ENCODE assay signal across 16 cellular contexts in the genomic region with DNA sequence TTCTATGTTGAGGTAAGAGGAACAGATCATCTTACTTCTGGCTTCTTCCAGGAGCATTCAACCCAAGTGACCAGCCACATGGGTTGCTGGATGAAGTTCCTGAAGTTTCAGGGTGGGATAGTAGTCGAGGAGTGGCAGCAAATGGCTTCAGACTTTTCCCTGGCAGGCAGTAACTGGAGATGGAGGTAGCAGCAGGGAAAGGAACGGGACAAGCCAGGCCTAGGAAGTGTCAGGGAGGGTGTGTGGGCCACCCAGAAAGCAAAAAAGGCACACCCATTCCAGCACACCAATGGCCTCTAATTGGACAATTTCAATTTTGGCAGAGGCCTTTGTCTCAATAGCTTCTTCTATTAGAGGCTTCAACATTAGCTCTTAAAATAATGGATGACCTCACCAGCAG.
DNase-seq lines count a peak whose midpoint lies in the region; ATAC-seq and TF ChIP-seq lines count a peak whose summit lies in the region.
"Had no signal": no experiment of that assay in that cellular context is flagged by ENCODE, and none has a peak within 500 bp of the region (broad histone marks: within the 10 kb centered on the region; RNA-seq: fewer than 3 reads in every experiment).

No MANE protein-coding gene starts in this region.

- H3K36me3 ChIP-seq in SK-N-SH (replicated peaks in 1 of 2; ENCODE audit: control insufficient read depth in 1 of 2, insufficient read depth in 2 of 2, low read length in 1 of 2) (no peaks in the 10 kb centered on the region), mesenchymal stem cell (ENCODE audit: control insufficient read depth in 1 of 2, insufficient read depth in 2 of 2, low read depth in 1 of 2, low read length in 2 of 2) (no peaks in the 10 kb centered on the region), neuronal stem cell (replicated peaks in 1 of 2; ENCODE audit: control insufficient read depth in 2 of 2, insufficient read depth in 2 of 2, low read length in 2 of 2) (no peaks in the 10 kb centered on the region)
- H3K36me3 ChIP-seq: BLaER1, HAP-1 had no signal

- H4K91ac ChIP-seq in mesenchymal stem cell (ENCODE audit: low read length), result no peak overlapping the region
- H4K91ac ChIP-seq in neuronal stem cell (ENCODE audit: low read depth, low read length, poor library complexity), result no peak overlapping the region

- H3K79me2 ChIP-seq in SK-N-SH (ENCODE audit: insufficient read depth), result no peaks in the 10 kb centered on the region

- no peak overlapping the region for H3K9ac ChIP-seq in SK-N-SH
- H3K9ac ChIP-seq in mesenchymal stem cell (ENCODE audit: low read length), result no peak overlapping the region
- H3K9ac ChIP-seq in neuronal stem cell (ENCODE audit: low read depth, low read length, poor library complexity), result no peak overlapping the region
- H3K9ac ChIP-seq: BLaER1 had no signal

- TF ChIP-seq EP300 in SK-N-SH (IDR thresholded peaks at IDR 0.05; ENCODE audit: borderline replicate concordance in 1 of 2, low read depth in 1 of 2, low read length in 1 of 2), result no peak

- no peak overlapping the region for H3K4me3 Mint-ChIP-seq in glutamatergic neuron (ENCODE audit: unreplicated experiment)
- H3K4me3 Mint-ChIP-seq: CD8-positive, alpha-beta memory T cell had no signal

- no peak overlapping the region for H3K14ac ChIP-seq in mesenchymal stem cell (ENCODE audit: low read length in 2 of 2)
- no peak overlapping the region for H3K14ac ChIP-seq in neuronal stem cell (ENCODE audit: low read length)

- H2BK15ac ChIP-seq in mesenchymal stem cell (ENCODE audit: low read depth, poor library complexity, severe bottlenecking) (no peak overlapping the region), neuronal stem cell (ENCODE audit: low read length) (no peak overlapping the region)

- peaks cover 2% of the 10 kb centered on the region for H3K27me3 Mint-ChIP-seq in glutamatergic neuron (ENCODE audit: unreplicated experiment)
- H3K27me3 Mint-ChIP-seq: CD8-positive, alpha-beta memory T cell had no signal

- H2AK5ac ChIP-seq in mesenchymal stem cell (ENCODE audit: low read length, severe bottlenecking), result peak overlapping the region; percentile 8
- H2AK5ac ChIP-seq in neuronal stem cell (ENCODE audit: low read depth, low read length), result no peak overlapping the region

- no peak overlapping the region for H3K4ac ChIP-seq in mesenchymal stem cell (ENCODE audit: low read depth in 1 of 2, low read length in 2 of 2)
- no peak overlapping the region for H3K4ac ChIP-seq in neuronal stem cell (ENCODE audit: low read length)

- H3K27me3 ChIP-seq in SK-N-SH (ENCODE audit: insufficient read depth) (no peaks in the 10 kb centered on the region), mesenchymal stem cell (ENCODE audit: control insufficient read depth in 1 of 2, insufficient read depth in 1 of 2, low read length in 2 of 2) (no peaks in the 10 kb centered on the region), neuronal stem cell (ENCODE audit: control insufficient read depth in 3 of 3, insufficient read depth in 3 of 3, low read depth in 1 of 3, low read length in 3 of 3) (no peaks in the 10 kb centered on the region)
- H3K27me3 ChIP-seq: BLaER1 had no signal

- TF ChIP-seq CTCF in SK-N-SH (IDR thresholded peaks at IDR 0.05), result no peak
- TF ChIP-seq CTCF in glutamatergic neuron (IDR thresholded peaks at IDR 0.05; ENCODE audit: partially characterized antibody, unreplicated experiment), result no peak

- H3K9me3 ChIP-seq in SK-N-SH (no peaks in the 10 kb centered on the region), mesenchymal stem cell (ENCODE audit: control insufficient read depth, low read length) (no peaks in the 10 kb centered on the region), neuronal stem cell (replicated peaks in 1 of 2; ENCODE audit: control insufficient read depth in 2 of 2, insufficient read depth in 1 of 2, low read depth in 1 of 2, low read length in 2 of 2) (no peaks in the 10 kb centered on the region)
- H3K9me3 ChIP-seq: BLaER1, Caco-2, HAP-1 had no signal

- DNase-seq in SK-N-SH (no peak), mesenchymal stem cell (no peak), neuronal stem cell (ENCODE audit: low spot score) (no peak), glutamatergic neuron (no peak)
- no peak for DNase-seq in stimulated activated naive CD8-positive, alpha-beta T cell treated with anti-CD3 and anti-CD28 coated beads, Interleukin-15, Interleukin-2, amounts not matched to agents 100 U/mL and 50 U/mL, for 24 hours
- DNase-seq: AML-193; Caco-2; CD8-positive, alpha-beta memory T cell; DND-41; GDM1 had no signal

- H3K27ac ChIP-seq in SK-N-SH (ENCODE audit: low read depth in 2 of 2, low read length in 1 of 2), result no peak overlapping the region
- no peak overlapping the region for H3K27ac ChIP-seq in mesenchymal stem cell (ENCODE audit: low read length, poor library complexity, severe bottlenecking)
- no peak overlapping the region for H3K27ac ChIP-seq in neuronal stem cell (replicated peaks; ENCODE audit: low read length)
- H3K27ac ChIP-seq: 22Rv1, BLaER1, HL-60 had no signal

- H3K36me3 Mint-ChIP-seq in glutamatergic neuron (ENCODE audit: unreplicated experiment), result no peaks in the 10 kb centered on the region
- H3K36me3 Mint-ChIP-seq: CD8-positive, alpha-beta memory T cell had no signal

- no peaks in the 10 kb centered on the region for H3K4me1 Mint-ChIP-seq in glutamatergic neuron (ENCODE audit: low read depth, unreplicated experiment)
- H3K4me1 Mint-ChIP-seq: CD8-positive, alpha-beta memory T cell had no signal

- H3K9me2 ChIP-seq in SK-N-SH, result no peaks in the 10 kb centered on the region

- CTCF ChIA-PET in SK-N-SH (lab: Yijun Ruan, JAX), result no interaction called here

- H2BK5ac ChIP-seq in mesenchymal stem cell (ENCODE audit: low read depth, low read length, poor library complexity, severe bottlenecking) (peak overlapping the region; percentile 15), neuronal stem cell (ENCODE audit: low read length) (no peak overlapping the region)

- H2BK120ac ChIP-seq in mesenchymal stem cell (ENCODE audit: low read depth, low read length) (no peak overlapping the region), neuronal stem cell (ENCODE audit: low read depth, low read length) (no peak overlapping the region)

- no peaks in the 10 kb centered on the region for H3K9me3 Mint-ChIP-seq in glutamatergic neuron (ENCODE audit: unreplicated experiment)

- no peak for TF ChIP-seq RAD21 in SK-N-SH (IDR thresholded peaks at IDR 0.05; ENCODE audit: low read length)

- H4K20me1 ChIP-seq in SK-N-SH (ENCODE audit: insufficient read depth), result no peaks in the 10 kb centered on the region
- H4K20me1 ChIP-seq: BLaER1 had no signal

- H3K4me3 ChIP-seq in SK-N-SH (ENCODE audit: low read depth in 2 of 2, low read length in 1 of 2) (no peak overlapping the region), mesenchymal stem cell (ENCODE audit: insufficient read depth in 1 of 2, low read depth in 1 of 2, low read length in 2 of 2) (no peak overlapping the region), neuronal stem cell (ENCODE audit: low read length in 2 of 2) (no peak overlapping the region)
- H3K4me3 ChIP-seq: BLaER1, HAP-1 had no signal

- H3K4me2 ChIP-seq in SK-N-SH (no peak overlapping the region), mesenchymal stem cell (ENCODE audit: low read length, poor library complexity, severe bottlenecking) (no peak overlapping the region), neuronal stem cell (ENCODE audit: insufficient read depth, low read length, poor library complexity, severe bottlenecking) (no peak overlapping the region)
- H3K4me2 ChIP-seq: BLaER1 had no signal

- peak overlapping the region; percentile 50; the same call in 1 of the 2 replicates for H2AFZ ChIP-seq in SK-N-SH (ENCODE audit: low read depth)
- H2AFZ ChIP-seq in mesenchymal stem cell (ENCODE audit: low read depth, low read length), result no peak overlapping the region
- no peak overlapping the region for H2AFZ ChIP-seq in neuronal stem cell (ENCODE audit: low read length)

- H3K79me1 ChIP-seq in mesenchymal stem cell (replicated peaks; ENCODE audit: low read length, poor library complexity, severe bottlenecking) (no peaks in the 10 kb centered on the region), neuronal stem cell (ENCODE audit: low read depth, low read length) (no peaks in the 10 kb centered on the region)

- no peak overlapping the region for H3K18ac ChIP-seq in mesenchymal stem cell (ENCODE audit: low read depth in 1 of 2, low read length in 2 of 2)
- H3K18ac ChIP-seq in neuronal stem cell (ENCODE audit: low read length), result peak overlapping the region; percentile 27

- H4K8ac ChIP-seq in mesenchymal stem cell (ENCODE audit: low read length) (no peak overlapping the region), neuronal stem cell (ENCODE audit: low read depth, low read length) (no peak overlapping the region)

- H3K4me1 ChIP-seq in SK-N-SH (ENCODE audit: control insufficient read depth in 1 of 2, insufficient read depth in 2 of 2, low read depth in 1 of 2, low read length in 1 of 2) (0 out of 4 replicates have a peak, but pooled peaks cover 0 to 9% of the 10 kb centered on the region in 2 experiments), mesenchymal stem cell (ENCODE audit: control insufficient read depth, insufficient read depth, low read depth, low read length) (peaks cover 3% of the 10 kb centered on the region), neuronal stem cell (ENCODE audit: control insufficient read depth in 2 of 2, insufficient read depth in 1 of 2, low read depth in 1 of 2, low read length in 2 of 2) (peaks cover 3 to 13% of the 10 kb centered on the region in 2 donors)
- H3K4me1 ChIP-seq: BLaER1, HAP-1 had no signal

- no peaks in the 10 kb centered on the region for H3F3A ChIP-seq in SK-N-SH (replicated peaks; ENCODE audit: insufficient read depth)

- H3K27ac Mint-ChIP-seq in glutamatergic neuron (ENCODE audit: unreplicated experiment), result no peak overlapping the region
- H3K27ac Mint-ChIP-seq: CD8-positive, alpha-beta memory T cell had no signal

- ATAC-seq in SK-N-SH treated with all-trans-retinoic acid at 6 μM for 48 hours (no peak), HG02870 (IDR thresholded peaks at IDR 0.05; ENCODE audit: unreplicated experiment) (no peak)
- ATAC-seq in stimulated activated naive CD8-positive, alpha-beta T cell treated with anti-CD3 and anti-CD28 coated beads, Interleukin-15, Interleukin-2, amounts not matched to agents 100 U/mL and 50 U/mL, for 24 hours, result no peak

- H2BK12ac ChIP-seq in mesenchymal stem cell (ENCODE audit: low read length in 2 of 2) (no peak overlapping the region), neuronal stem cell (ENCODE audit: low read length) (no peak overlapping the region)

- H3K23ac ChIP-seq in mesenchymal stem cell (ENCODE audit: low read length in 2 of 2) (no peak overlapping the region), neuronal stem cell (ENCODE audit: low read depth, low read length, poor library complexity) (no peak overlapping the region)

- POLR2A ChIA-PET in SK-N-SH (lab: Yijun Ruan, JAX), result no interaction called here

- 19% methylated on average over 2 of the region's 2 CpGs for WGBS in SK-N-SH (ENCODE audit: low lambda C conversion rate)
- 60% methylated on average over 2 of the region's 2 CpGs for WGBS in mesenchymal stem cell
- WGBS in neuronal stem cell (ENCODE audit: extremely low coverage in 2 of 2, insufficient read length in 2 of 2, insufficient replicate concordance in 1 of 2), 2 donors, result no CpG with 5 or more reads among the region's 2 CpGs

TF ChIP-seq in SK-N-SH, 30 proteins besides CTCF, POLR2A, EP300 and RAD21 (continues in another document):
- no peak for TF ChIP-seq POLR2AphosphoS5 (IDR thresholded peaks at IDR 0.05; ENCODE audit: low read depth, low read length)

TF ChIP-seq in SK-N-SH treated with all-trans-retinoic acid at 6 μM for 48 hours, 23 proteins besides CTCF, POLR2A, EP300 and RAD21 (continues in another document):
- no peak for TF ChIP-seq SNAI2 (CRISPR knock-in tag; IDR thresholded peaks at IDR 0.05)
